ENCODE assay signal across 1 cellular context in genomic region chr11:10285148-10285802, GRCh38.
TF ChIP-seq lines count a peak whose summit lies in the region.

No MANE protein-coding gene starts in this region.

TF ChIP-seq in HepG2, 621 proteins besides CTCF, POLR2A, EP300 and RAD21 (continued from another document and continues in another):
- TF ChIP-seq ISL2 (CRISPR knock-in tag; IDR thresholded peaks at IDR 0.05) (no peak; the same call in 1 of the 2 replicates), KLF6 (CRISPR knock-in tag; IDR thresholded peaks at IDR 0.05) (no peak), ZFP36L1 (CRISPR knock-in tag; IDR thresholded peaks at IDR 0.05) (0 out of 2 replicates have a peak, but pooled peaks have one; percentile 56), ZNF256 (CRISPR knock-in tag; conservative IDR thresholded peaks at IDR 0.05) (no peak), HDAC2 (CRISPR knock-in tag; IDR thresholded peaks at IDR 0.05) (peak; percentile 55; the same call in 1 of the 2 replicates), NR2F1 (CRISPR knock-in tag; IDR thresholded peaks at IDR 0.05) (no peak), ATF7 (IDR thresholded peaks at IDR 0.05) (no peak), ATF7 (CRISPR knock-in tag; IDR thresholded peaks at IDR 0.05) (no peak), RELA (CRISPR knock-in tag; IDR thresholded peaks at IDR 0.05) (no peak), JUNB (CRISPR knock-in tag; IDR thresholded peaks at IDR 0.05; ENCODE audit: borderline replicate concordance) (no peak), MEIS1 (CRISPR knock-in tag; IDR thresholded peaks at IDR 0.05; ENCODE audit: borderline replicate concordance) (no peak), WIZ (CRISPR knock-in tag; IDR thresholded peaks at IDR 0.05) (no peak), MIXL1 (CRISPR knock-in tag; IDR thresholded peaks at IDR 0.05) (0 out of 2 replicates have a peak, but pooled peaks have one; percentile 41), MBNL3 (CRISPR knock-in tag; conservative IDR thresholded peaks at IDR 0.05) (no peak), ZNF724P (CRISPR knock-in tag; IDR thresholded peaks at IDR 0.05; ENCODE audit: borderline replicate concordance) (no peak), ZNF670 (CRISPR knock-in tag; IDR thresholded peaks at IDR 0.05; ENCODE audit: borderline replicate concordance) (no peak), REPIN1 (CRISPR knock-in tag; IDR thresholded peaks at IDR 0.05; ENCODE audit: borderline replicate concordance, low read depth) (no peak), ZNF275 (CRISPR knock-in tag; IDR thresholded peaks at IDR 0.05; ENCODE audit: borderline replicate concordance) (no peak), RERE (CRISPR knock-in tag; IDR thresholded peaks at IDR 0.05; ENCODE audit: low read depth) (peak; percentile 38; the same call in 1 of the 2 replicates), KDM6A (CRISPR knock-in tag; IDR thresholded peaks at IDR 0.05; ENCODE audit: low read depth) (no peak), ZNF280B (CRISPR knock-in tag; IDR thresholded peaks at IDR 0.05; ENCODE audit: borderline replicate concordance) (no peak), TBX2 (CRISPR knock-in tag; IDR thresholded peaks at IDR 0.05; ENCODE audit: borderline replicate concordance) (no peak; the same call in 1 of the 2 replicates), HNRNPK (IDR thresholded peaks at IDR 0.05; ENCODE audit: low read depth, low read length, poor library complexity, severe bottlenecking) (no peak), THAP9 (CRISPR knock-in tag; IDR thresholded peaks at IDR 0.05; ENCODE audit: borderline replicate concordance) (no peak), ZNF780A (CRISPR knock-in tag; IDR thresholded peaks at IDR 0.05) (no peak), SATB2 (CRISPR knock-in tag; IDR thresholded peaks at IDR 0.05) (no peak), TMF1 (CRISPR knock-in tag; IDR thresholded peaks at IDR 0.05; ENCODE audit: low read depth) (no peak), NFAT5 (CRISPR knock-in tag; IDR thresholded peaks at IDR 0.05) (no peak), TFDP1 (CRISPR knock-in tag; IDR thresholded peaks at IDR 0.05; ENCODE audit: borderline replicate concordance) (no peak), SIN3B (IDR thresholded peaks at IDR 0.05; ENCODE audit: low read length) (no peak), ZNF605 (CRISPR knock-in tag; IDR thresholded peaks at IDR 0.05) (no peak), RBAK (CRISPR knock-in tag; IDR thresholded peaks at IDR 0.05) (no peak), SP2 (CRISPR knock-in tag; IDR thresholded peaks at IDR 0.05) (no peak), ELK4 (CRISPR knock-in tag; IDR thresholded peaks at IDR 0.05; ENCODE audit: borderline replicate concordance) (no peak), PRDM10 (CRISPR knock-in tag; IDR thresholded peaks at IDR 0.05; ENCODE audit: low read depth) (no peak), ATF1 (CRISPR knock-in tag; IDR thresholded peaks at IDR 0.05) (no peak), ZNF777 (CRISPR knock-in tag; IDR thresholded peaks at IDR 0.05) (no peak), ZNF451 (CRISPR knock-in tag; IDR thresholded peaks at IDR 0.05) (no peak), ZBTB42 (CRISPR knock-in tag; IDR thresholded peaks at IDR 0.05) (no peak)
